ENCODE assay signal across 8 cellular contexts in genomic region chr11:129960216-129961214, GRCh38. TPM values are rescaled to one million over a fixed set of nuclear protein-coding genes. Genes with fewer than 3 reads are reported as not detected.
DNase-seq lines count a peak whose midpoint lies in the region; ATAC-seq and TF ChIP-seq lines count a peak whose summit lies in the region.

No MANE protein-coding gene starts in this region.

- WGBS in mesodermal cell (ENCODE audit: insufficient coverage in 2 of 2), 2 experiments: 95 to 97% methylated on average over 12 of the region's 18 CpGs

- peaks cover 30% of the 10 kb centered on the region for H3K36me3 ChIP-seq in mesodermal cell (ENCODE audit: control insufficient read depth, insufficient read depth, low read length)

- no peak overlapping the region for H3K4me3 ChIP-seq in mesodermal cell (ENCODE audit: extremely low read depth, insufficient read depth, low read length, poor library complexity, severe bottlenecking)

- ATAC-seq in GM18520 (IDR thresholded peaks at IDR 0.05; ENCODE audit: unreplicated experiment) (peak; percentile 90), HG02973 (IDR thresholded peaks at IDR 0.05; ENCODE audit: unreplicated experiment) (peak; percentile 87), SK-N-SH treated with all-trans-retinoic acid at 6 μM for 48 hours (peak; percentile 74)

- H3K4me1 ChIP-seq in mesodermal cell (ENCODE audit: control insufficient read depth, insufficient read depth, low read length, poor library complexity, severe bottlenecking): peaks cover 7% of the 10 kb centered on the region

- H3K27ac ChIP-seq in mesodermal cell (ENCODE audit: low read depth, low read length, severe bottlenecking): peak overlapping the region; percentile 46

- no peaks in the 10 kb centered on the region for H3K9me3 ChIP-seq in mesodermal cell (ENCODE audit: control insufficient read depth, low read length)

- peak; percentile 73 for DNase-seq in A172 (ENCODE audit: low spot score)
- DNase-seq in NCI-H1417 (lab: John Stamatoyannopoulos, UW): no peak
- DNase-seq in hypothalamus (lab: John Stamatoyannopoulos, UW): no peak
- DNase-seq in activated naive CD4-positive, alpha-beta T cell (lab: John Stamatoyannopoulos, UW): no peak

TF ChIP-seq in SK-N-SH treated with all-trans-retinoic acid at 6 μM for 48 hours, 23 proteins besides CTCF, POLR2A, EP300 and RAD21:
- TF ChIP-seq, protein P1, sequence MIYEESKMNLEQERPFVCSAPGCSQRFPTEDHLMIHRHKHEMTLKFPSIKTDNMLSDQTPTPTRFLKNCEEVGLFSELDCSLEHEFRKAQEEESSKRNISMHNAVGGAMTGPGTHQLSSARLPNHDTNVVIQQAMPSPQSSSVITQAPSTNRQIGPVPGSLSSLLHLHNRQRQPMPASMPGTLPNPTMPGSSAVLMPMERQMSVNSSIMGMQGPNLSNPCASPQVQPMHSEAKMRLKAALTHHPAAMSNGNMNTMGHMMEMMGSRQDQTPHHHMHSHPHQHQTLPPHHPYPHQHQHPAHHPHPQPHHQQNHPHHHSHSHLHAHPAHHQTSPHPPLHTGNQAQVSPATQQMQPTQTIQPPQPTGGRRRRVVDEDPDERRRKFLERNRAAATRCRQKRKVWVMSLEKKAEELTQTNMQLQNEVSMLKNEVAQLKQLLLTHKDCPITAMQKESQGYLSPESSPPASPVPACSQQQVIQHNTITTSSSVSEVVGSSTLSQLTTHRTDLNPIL (CRISPR knock-in tag; IDR thresholded peaks at IDR 0.05; ENCODE audit: low read depth): no peak
- TF ChIP-seq ISL1 (CRISPR knock-in tag; IDR thresholded peaks at IDR 0.05): peak; percentile 35
- TF ChIP-seq, protein P2, sequence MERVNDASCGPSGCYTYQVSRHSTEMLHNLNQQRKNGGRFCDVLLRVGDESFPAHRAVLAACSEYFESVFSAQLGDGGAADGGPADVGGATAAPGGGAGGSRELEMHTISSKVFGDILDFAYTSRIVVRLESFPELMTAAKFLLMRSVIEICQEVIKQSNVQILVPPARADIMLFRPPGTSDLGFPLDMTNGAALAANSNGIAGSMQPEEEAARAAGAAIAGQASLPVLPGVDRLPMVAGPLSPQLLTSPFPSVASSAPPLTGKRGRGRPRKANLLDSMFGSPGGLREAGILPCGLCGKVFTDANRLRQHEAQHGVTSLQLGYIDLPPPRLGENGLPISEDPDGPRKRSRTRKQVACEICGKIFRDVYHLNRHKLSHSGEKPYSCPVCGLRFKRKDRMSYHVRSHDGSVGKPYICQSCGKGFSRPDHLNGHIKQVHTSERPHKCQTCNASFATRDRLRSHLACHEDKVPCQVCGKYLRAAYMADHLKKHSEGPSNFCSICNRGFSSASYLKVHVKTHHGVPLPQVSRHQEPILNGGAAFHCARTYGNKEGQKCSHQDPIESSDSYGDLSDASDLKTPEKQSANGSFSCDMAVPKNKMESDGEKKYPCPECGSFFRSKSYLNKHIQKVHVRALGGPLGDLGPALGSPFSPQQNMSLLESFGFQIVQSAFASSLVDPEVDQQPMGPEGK (CRISPR knock-in tag; IDR thresholded peaks at IDR 0.05; ENCODE audit: borderline replicate concordance): peak; percentile 41; the same call in 1 of the 2 replicates
TF ChIP-seq in SK-N-SH treated with all-trans-retinoic acid at 6 μM for 48 hours: peak in this region for 2.

RNA-seq across cellular contexts. Expression of gene PRDM10, which starts 42.1 kb away (rescaled TPM):
- total RNA-seq in A172 (2014; rRNA removed; shearing (Covaris generic)): 4.6 and 5.5 TPM in 2 replicates
- 8.1 TPM for polyA plus RNA-seq in mesodermal cell (2013, experiment 1 of 2)
- 6.7 TPM for polyA plus RNA-seq in mesodermal cell (2013, experiment 2 of 2)
